Comparison of ENCODE assay signal across 21 cellular contexts in the genomic region with DNA sequence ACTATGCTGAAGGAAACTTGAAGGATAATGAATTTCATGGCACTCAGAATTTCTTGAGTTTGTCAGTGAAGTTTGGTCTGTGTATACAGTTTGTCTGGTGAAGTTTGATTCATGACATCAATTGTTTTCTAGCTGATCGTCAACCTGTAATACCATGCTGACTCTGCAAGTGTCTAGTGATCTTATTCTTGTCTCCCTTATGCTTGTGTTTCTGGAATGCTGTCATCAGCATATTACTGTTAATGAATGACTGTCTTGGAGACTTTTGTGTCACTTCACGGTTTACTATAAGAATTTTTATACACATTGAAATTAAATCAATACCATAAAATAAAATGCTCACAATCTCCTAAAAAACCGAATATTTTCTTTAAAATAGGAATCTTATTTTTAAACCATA.
A peak's percentile ranks its signal among the peaks of the same experiment; 100 is the strongest.
DNase-seq lines count a peak whose midpoint lies in the region; ATAC-seq, FAIRE-seq and TF ChIP-seq lines count a peak whose summit lies in the region.
"Had no signal": no experiment of that assay in that cellular context is flagged by ENCODE, and none has a peak within 500 bp of the region (broad histone marks: within the 10 kb centered on the region; RNA-seq: fewer than 3 reads in every experiment).

No MANE protein-coding gene starts in this region.

- H3K9me3 ChIP-seq in A549 (no peaks in the 10 kb centered on the region), IMR-90 (ENCODE audit: control insufficient read depth, insufficient read depth, low read length) (peaks cover 4% of the 10 kb centered on the region; the same call in 1 of the 2 replicates)

- H3K36me3 ChIP-seq in IMR-90 (ENCODE audit: control insufficient read depth, insufficient read depth, low read length): no peaks in the 10 kb centered on the region

- H3K27ac ChIP-seq in A549: no peak overlapping the region
- no peak overlapping the region for H3K27ac ChIP-seq in IMR-90 (ENCODE audit: insufficient read depth, low read length)
- H3K27ac ChIP-seq: GM23248 had no signal

- no peak overlapping the region for H3K4ac ChIP-seq in IMR-90 (ENCODE audit: low read depth, low read length)

- TF ChIP-seq EP300 in A549 (IDR thresholded peaks at IDR 0.05): no peak

- no peaks in the 10 kb centered on the region for H3K9me1 ChIP-seq in IMR-90 (ENCODE audit: insufficient read depth, low read length)

- H2AK5ac ChIP-seq in IMR-90 (ENCODE audit: low read depth, low read length): no peak overlapping the region

- H3K79me1 ChIP-seq in IMR-90 (ENCODE audit: low read depth in 1 of 2, low read length in 2 of 2): no peaks in the 10 kb centered on the region

- H3K18ac ChIP-seq in IMR-90 (ENCODE audit: low read depth, low read length): no peak overlapping the region

- no peak overlapping the region for H3K9ac ChIP-seq in IMR-90 (ENCODE audit: low read depth, low read length)
- H3K9ac ChIP-seq: GM23248 had no signal

- dilution Hi-C loops in IMR-90 (cut with HindIII; ENCODE audit: low sequenced_read_pairs, unreplicated experiment): no loop called here

- H2AK9ac ChIP-seq in IMR-90 (replicated peaks; ENCODE audit: low read depth, low read length, poor library complexity): no peak overlapping the region

- H3K23ac ChIP-seq in IMR-90 (ENCODE audit: low read depth, low read length): no peak overlapping the region

- H4K8ac ChIP-seq in IMR-90 (ENCODE audit: low read depth in 2 of 2, low read length in 2 of 2): no peak overlapping the region

- no peak overlapping the region for H2BK5ac ChIP-seq in IMR-90 (ENCODE audit: low read depth, low read length, poor library complexity, severe bottlenecking)

- intact Hi-C loops in IMR-90 (cut with micrococcal nuclease): no loop called here

- H3K14ac ChIP-seq in IMR-90 (replicated peaks; ENCODE audit: low read depth, low read length): no peak overlapping the region

- TF ChIP-seq CTCF in A549 (IDR thresholded peaks at IDR 0.05) (no peak), IMR-90 (conservative IDR thresholded peaks at IDR 0.05; ENCODE audit: low read depth, low read length) (no peak)

- no peak overlapping the region for H3K56ac ChIP-seq in IMR-90 (ENCODE audit: extremely low read depth, insufficient read depth, low read length)

- H3K4me3 ChIP-seq in A549 (no peak overlapping the region), IMR-90 (ENCODE audit: insufficient read depth, low read depth, low read length) (no peak overlapping the region)
- H3K4me3 ChIP-seq: GM12878, GM23248 had no signal

- H2AFZ ChIP-seq in IMR-90 (replicated peaks; ENCODE audit: low read length, poor library complexity): no peak overlapping the region
- H2AFZ ChIP-seq: GM23248 had no signal

- POLR2A ChIA-PET in A549 (lab: Yijun Ruan, JAX): no interaction called here
- POLR2A ChIA-PET in IMR-90 (lab: Charles Lee; ENCODE audit: unreplicated experiment): no interaction called here

- H4K91ac ChIP-seq in IMR-90 (ENCODE audit: insufficient read depth, low read depth, low read length): no peak overlapping the region

- CTCF ChIA-PET in A549 (lab: Yijun Ruan, JAX) (no interaction called here), IMR-90 (lab: Yijun Ruan, JAX) (no interaction called here)

- no peak overlapping the region for H2BK15ac ChIP-seq in IMR-90 (ENCODE audit: low read depth, low read length)

- DNase-seq in A549 (ENCODE audit: low read depth in 1 of 2, low spot score in 1 of 2): no peak
- no peak for DNase-seq in IMR-90
- peak; percentile 56 for DNase-seq in kidney tubule cell (ENCODE audit: low spot score)
- no peak for DNase-seq in stimulated activated CD8-positive, alpha-beta memory T cell treated with anti-CD3 and anti-CD28 coated beads, Interleukin-4, amount 100 ng/mL, for 48 hours
- DNase-seq in activated CD4-positive, alpha-beta T cell treated with anti-CD3 and anti-CD28 coated beads, Interleukin-2, amount 50 U/mL, for 4 hours: no peak
- no peak for DNase-seq in T1000 (lab: John Stamatoyannopoulos, UW)
- DNase-seq: 8988T; C1 segment of cervical spinal cord; Calu3; CD4-positive, alpha-beta memory T cell; COR-L47; DMS 273 treated with DMSO at 0.1 percent for 48 hours; DMS79; EL; GDM1; GM23248; H7; HCEC 1CT had no signal

- no peak overlapping the region for H2BK120ac ChIP-seq in IMR-90 (ENCODE audit: low read depth, low read length)

- no peaks in the 10 kb centered on the region for H4K20me1 ChIP-seq in IMR-90 (ENCODE audit: insufficient read depth, low read length)

- H3K4me2 ChIP-seq in A549: no peak overlapping the region
- no peak overlapping the region for H3K4me2 ChIP-seq in IMR-90 (ENCODE audit: low read depth, low read length)

- ATAC-seq in A549 (no peak), IMR-90 (ENCODE audit: low read depth) (no peak)
- ATAC-seq: GM12878 had no signal

- in situ Hi-C loops in IMR-90 (cut with MboI; ENCODE audit: low sequenced_read_pairs): no loop called here

- no TSS peak for BruUV-seq in IMR-90 (replicated peaks; lab: Mats Ljungman, UMichigan)

- H3K4me1 ChIP-seq in A549 (no peaks in the 10 kb centered on the region), IMR-90 (ENCODE audit: control insufficient read depth, insufficient read depth, low read length) (no peaks in the 10 kb centered on the region)

- no peak overlapping the region for H2BK20ac ChIP-seq in IMR-90 (ENCODE audit: low read depth, low read length)

- H4K5ac ChIP-seq in IMR-90 (ENCODE audit: low read depth, low read length): no peak overlapping the region

- TF ChIP-seq POLR2A in A549 (IDR thresholded peaks at IDR 0.05; ENCODE audit: low read length) (no peak), IMR-90 (IDR thresholded peaks at IDR 0.05; ENCODE audit: low read depth, low read length) (no peak)

- 32% methylated on average over 3 of the region's 3 CpGs for WGBS in A549 (ENCODE audit: missing lambda C conversion rate)
- no CpG with 5 or more reads among the region's 3 CpGs for whole genome bisulfite sequencing in IMR-90 (ENCODE audit: extremely low coverage in 2 of 2, insufficient read length in 1 of 2), 2 experiments

- TF ChIP-seq RAD21 in A549 (conservative IDR thresholded peaks at IDR 0.05 in 1 of 2, IDR thresholded peaks at IDR 0.05 in 1 of 2): no peak
- no peak for TF ChIP-seq RAD21 in IMR-90 (IDR thresholded peaks at IDR 0.05; ENCODE audit: low read length)

- H3K27me3 ChIP-seq in IMR-90 (ENCODE audit: control insufficient read depth, insufficient read depth, low read length): no peaks in the 10 kb centered on the region

- FAIRE-seq in A549 (lab: Jason Lieb, UNC): no peak
- FAIRE-seq: GM12878, GM19239, H1 had no signal

TF ChIP-seq in A549, 52 proteins besides CTCF, POLR2A, EP300 and RAD21:
- peak; percentile 41 for TF ChIP-seq MAFK (IDR thresholded peaks at IDR 0.05; ENCODE audit: partially characterized antibody)
- TF ChIP-seq, protein P1, sequence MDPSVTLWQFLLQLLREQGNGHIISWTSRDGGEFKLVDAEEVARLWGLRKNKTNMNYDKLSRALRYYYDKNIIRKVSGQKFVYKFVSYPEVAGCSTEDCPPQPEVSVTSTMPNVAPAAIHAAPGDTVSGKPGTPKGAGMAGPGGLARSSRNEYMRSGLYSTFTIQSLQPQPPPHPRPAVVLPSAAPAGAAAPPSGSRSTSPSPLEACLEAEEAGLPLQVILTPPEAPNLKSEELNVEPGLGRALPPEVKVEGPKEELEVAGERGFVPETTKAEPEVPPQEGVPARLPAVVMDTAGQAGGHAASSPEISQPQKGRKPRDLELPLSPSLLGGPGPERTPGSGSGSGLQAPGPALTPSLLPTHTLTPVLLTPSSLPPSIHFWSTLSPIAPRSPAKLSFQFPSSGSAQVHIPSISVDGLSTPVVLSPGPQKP (IDR thresholded peaks at IDR 0.05; ENCODE audit: low read depth, low read length): no peak
- no peak for TF ChIP-seq GATA3 (IDR thresholded peaks at IDR 0.05; ENCODE audit: borderline replicate concordance)

TF ChIP-seq in IMR-90, 13 proteins besides CTCF, POLR2A, EP300 and RAD21:
- TF ChIP-seq BHLHE40 (IDR thresholded peaks at IDR 0.05; ENCODE audit: low read depth, low read length): no peak
- peak; percentile 45 for TF ChIP-seq MAFK (IDR thresholded peaks at IDR 0.05; ENCODE audit: low read depth, low read length)
